8 cellular contexts compared by ENCODE assay signal in genomic region chr20:35284267-35284991, GRCh38. TPM values are rescaled to one million over a fixed set of nuclear protein-coding genes. Genes with fewer than 3 reads are reported as not detected.
A peak's percentile ranks its signal among the peaks of the same experiment; 100 is the strongest.
DNase-seq lines count a peak whose midpoint lies in the region; ATAC-seq, FAIRE-seq and TF ChIP-seq lines count a peak whose summit lies in the region.

Gene EIF6, minus strand, starts transcription at chr20:35284772. Its CDS starts 285 bp downstream, at chr20:35284487.

- peak within 1 kb of the TSS; percentile 82 to 98 for H3K27ac ChIP-seq in A549
- peak within 1 kb of the TSS; percentile 57 to 87 for H3K27ac ChIP-seq in coronary artery

- DNase-seq in A549 (ENCODE audit: low read depth in 1 of 2, low spot score in 1 of 2) (peak; percentile 90 to 91), NCI-H524 (lab: John Stamatoyannopoulos, UW) (peak; percentile 82 to 91), coronary artery (ENCODE audit: low spot score) (peak; percentile 89), left colon (peak; percentile 85 to 90)
- peak; percentile 65 to 66 for DNase-seq in activated CD4-positive, alpha-beta T cell treated with anti-CD3 and anti-CD28 coated beads for 4 hours
- peak; percentile 87 for DNase-seq in stimulated activated CD4-positive, alpha-beta T cell treated with anti-CD3 and anti-CD28 coated beads, Interleukin-1b, Interleukin-23, amount 100 ng/mL, for 48 hours

- peak; percentile 91 to 93 for ATAC-seq in A549
- peak; percentile 55 for ATAC-seq in GM18861 (IDR thresholded peaks at IDR 0.05; ENCODE audit: unreplicated experiment)
- peak; percentile 73 for ATAC-seq in HG03159 (IDR thresholded peaks at IDR 0.05; ENCODE audit: unreplicated experiment)
- peak; percentile 81 for ATAC-seq in left colon

- no peak; the same call in 2 of the 3 replicates for TF ChIP-seq CTCF in A549 (IDR thresholded peaks at IDR 0.05)
- no peak for TF ChIP-seq CTCF in coronary artery (IDR thresholded peaks at IDR 0.05)

- no peak for TF ChIP-seq RAD21 in A549 (conservative IDR thresholded peaks at IDR 0.05 in 1 of 2, IDR thresholded peaks at IDR 0.05 in 1 of 2)

- no peaks in the 10 kb centered on the region for H3K9me3 ChIP-seq in A549

- peaks cover 27% of the 10 kb centered on the region for H3K4me1 ChIP-seq in A549

- WGBS in A549 (ENCODE audit: missing lambda C conversion rate), result 1% methylated on average over 32 of the region's 61 CpGs

- no peak for FAIRE-seq in A549 (lab: Jason Lieb, UNC)

- intact Hi-C loops in left colon (cut with DNase I, micrococcal nuclease), result no loop called here

- CTCF ChIA-PET in A549 (lab: Yijun Ruan, JAX), result interaction anchor here (0.6 to 6.7 kb wide), 6 partner anchors 9 to 410 kb away, joined by 3 to 39 read pairs (median 4); no protein-coding TSS in a partner anchor

- H3K4me3 ChIP-seq in A549, result peak within 1 kb of the TSS; percentile 91
- H3K4me3 ChIP-seq in coronary artery, result peak within 1 kb of the TSS; percentile 95

- peak within 1 kb of the TSS; percentile 80 for H3K4me2 ChIP-seq in A549

- POLR2A ChIA-PET in A549 (lab: Yijun Ruan, JAX), result interaction anchor here (0.5 to 2.1 kb wide), 16 partner anchors 8 to 728 kb away, joined by 3 to 11 read pairs (median 4); partner anchors contain the start of genes CEP250 and UQCC1

- TF ChIP-seq EP300 in A549 (IDR thresholded peaks at IDR 0.05), result no peak

- TF ChIP-seq POLR2A in A549 (IDR thresholded peaks at IDR 0.05; ENCODE audit: low read length), result peak; percentile 53

TF ChIP-seq in A549, 52 proteins besides CTCF, POLR2A, EP300 and RAD21 (continues in another document):
- TF ChIP-seq E2F6 (IDR thresholded peaks at IDR 0.05; ENCODE audit: borderline replicate concordance, low read depth), result no peak; the same call in none of the 2 replicates
- TF ChIP-seq MAX (IDR thresholded peaks at IDR 0.05), result peak; percentile 92
- no peak for TF ChIP-seq SREBF2 (IDR thresholded peaks at IDR 0.05)
- peak; percentile 91 for TF ChIP-seq PHF8 (IDR thresholded peaks at IDR 0.05; ENCODE audit: borderline replicate concordance, low read depth)
- TF ChIP-seq USF2 (IDR thresholded peaks at IDR 0.05), result no peak
- TF ChIP-seq HMGXB4 (CRISPR knock-in tag; IDR thresholded peaks at IDR 0.05; ENCODE audit: borderline replicate concordance), result no peak
- TF ChIP-seq CHD4 (IDR thresholded peaks at IDR 0.05; ENCODE audit: borderline replicate concordance), result no peak
- TF ChIP-seq MAZ (IDR thresholded peaks at IDR 0.05; ENCODE audit: borderline replicate concordance, low read depth, low read length), result peak; percentile 19; the same call in 1 of the 2 replicates
- no peak for TF ChIP-seq CBX2 (IDR thresholded peaks at IDR 0.05; ENCODE audit: borderline replicate concordance, low read depth)
- TF ChIP-seq RNF2 (IDR thresholded peaks at IDR 0.05; ENCODE audit: borderline replicate concordance, low read depth), result no peak
- 0 out of 3 replicates have a peak, but pooled peaks have one; percentile 14 for TF ChIP-seq SMC3 (IDR thresholded peaks at IDR 0.05)
- TF ChIP-seq CHD2 (IDR thresholded peaks at IDR 0.05; ENCODE audit: low read length, partially characterized antibody), result no peak
- peak; percentile 75; the same call in 1 of the 2 replicates for TF ChIP-seq MYC (IDR thresholded peaks at IDR 0.05; ENCODE audit: borderline replicate concordance, low read length)
- TF ChIP-seq GATA3 (IDR thresholded peaks at IDR 0.05; ENCODE audit: borderline replicate concordance), result no peak
- TF ChIP-seq KDM5A (IDR thresholded peaks at IDR 0.05), result 0 out of 2 replicates have a peak, but pooled peaks have one; percentile 14
- no peak for TF ChIP-seq TFCP2L1 (CRISPR knock-in tag; IDR thresholded peaks at IDR 0.05)
- TF ChIP-seq NPAS2 (CRISPR knock-in tag; IDR thresholded peaks at IDR 0.05; ENCODE audit: borderline replicate concordance), result no peak
- peak; percentile 29; the same call in 1 of the 2 replicates for TF ChIP-seq EHF (CRISPR knock-in tag; IDR thresholded peaks at IDR 0.05)
- no peak for TF ChIP-seq CBX8 (IDR thresholded peaks at IDR 0.05)
- TF ChIP-seq HES2 (IDR thresholded peaks at IDR 0.05), result no peak
- TF ChIP-seq EHMT2 (IDR thresholded peaks at IDR 0.05; ENCODE audit: low read depth), result no peak
- no peak for TF ChIP-seq HOXB13 (CRISPR knock-in tag; IDR thresholded peaks at IDR 0.05; ENCODE audit: low read depth)
- TF ChIP-seq ZSCAN20 (CRISPR knock-in tag; IDR thresholded peaks at IDR 0.05), result no peak
- no peak for TF ChIP-seq FOXS1 (CRISPR knock-in tag; IDR thresholded peaks at IDR 0.05)
- TF ChIP-seq ZC3H11A (IDR thresholded peaks at IDR 0.05), result no peak
- no peak for TF ChIP-seq ZFP36 (IDR thresholded peaks at IDR 0.05; ENCODE audit: borderline replicate concordance, partially characterized antibody)
- no peak for TF ChIP-seq KDM1A (IDR thresholded peaks at IDR 0.05; ENCODE audit: low read depth)
- TF ChIP-seq HOXB5 (CRISPR knock-in tag; IDR thresholded peaks at IDR 0.05), result no peak
- no peak for TF ChIP-seq BHLHE40 (IDR thresholded peaks at IDR 0.05; ENCODE audit: low read depth, low read length)
- TF ChIP-seq FOSB (CRISPR knock-in tag; IDR thresholded peaks at IDR 0.05), result no peak
- TF ChIP-seq CEBPB (IDR thresholded peaks at IDR 0.05), result no peak
- no peak for TF ChIP-seq HDAC2 (IDR thresholded peaks at IDR 0.05)
- no peak for TF ChIP-seq TP53 (CRISPR knock-in tag; IDR thresholded peaks at IDR 0.05)
- TF ChIP-seq RCOR1 (IDR thresholded peaks at IDR 0.05; ENCODE audit: low read depth, low read length), result no peak
- TF ChIP-seq ESRRA (IDR thresholded peaks at IDR 0.05; ENCODE audit: borderline replicate concordance, low read length), result no peak
- TF ChIP-seq ELK1 (IDR thresholded peaks at IDR 0.05; ENCODE audit: low read depth, low read length), result no peak
- TF ChIP-seq POLR2AphosphoS2 (conservative IDR thresholded peaks at IDR 0.05; ENCODE audit: low read length), result no peak
- no peak for TF ChIP-seq NR3C1 (IDR thresholded peaks at IDR 0.05)
- peak; percentile 89 to 90 for TF ChIP-seq JUN (IDR thresholded peaks at IDR 0.05)
- no peak for TF ChIP-seq RARB (CRISPR knock-in tag; IDR thresholded peaks at IDR 0.05)

RNA-seq across cellular contexts. Expression of gene EIF6, which starts in this region (rescaled TPM):
- polyA plus RNA-seq in A549 (2011; rRNA removed) (184 and 204 TPM in 2 replicates), A549 (2017; fragmentation: RNase III; extraction: RNeasy Plus Mini Kit Qiagen cat#74134 plus additional on column Dnase treatment) (292 to 337 TPM (median 294 TPM) in 3 replicates)
- 490 and 496 TPM in 2 replicates for polyA plus RNA-seq in A549 (2012; cell fraction: cytosol; rRNA removed)
- 408 and 515 TPM in 2 replicates for polyA plus RNA-seq in A549 (2012; cell fraction: nucleus; rRNA removed)
- polyA minus RNA-seq in A549 (2011; rRNA and poly(A)+ RNA removed), result 222 and 228 TPM in 2 replicates
- 100 to 1,000 TPM; 199 to 225 TPM for total RNA-seq in left colon

Comparison
In these comparisons a context has a peak if more than half of its experiments do, and no peak if none do; other contexts are left out.
1. Peak in every context shown above with its lines: DNase-seq, ATAC-seq, H3K4me3 ChIP-seq and H3K27ac ChIP-seq.